Comparison of ENCODE assay signal across 8 cellular contexts in the genomic region with DNA sequence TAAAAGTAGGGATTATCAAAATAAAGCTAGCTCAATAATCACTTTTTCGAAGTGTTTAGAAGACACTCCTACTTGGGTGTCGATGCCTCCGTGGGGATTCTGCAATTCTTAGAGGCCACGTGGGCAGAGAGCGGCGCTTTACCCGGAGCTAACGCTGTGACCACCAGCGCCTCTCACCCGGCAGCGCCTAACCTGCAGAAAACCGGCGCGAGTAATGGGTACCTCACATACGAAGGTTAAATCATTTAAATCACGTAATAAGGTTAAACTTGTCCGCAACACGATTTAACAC. TPM values are rescaled to one million over a fixed set of nuclear protein-coding genes. Genes with fewer than 3 reads are reported as not detected.
A peak's percentile ranks its signal among the peaks of the same experiment; 100 is the strongest.
DNase-seq lines count a peak whose midpoint lies in the region; ATAC-seq, FAIRE-seq and TF ChIP-seq lines count a peak whose summit lies in the region.

No MANE protein-coding gene starts in this region.

- H3K79me1 ChIP-seq in mesenchymal stem cell (replicated peaks; ENCODE audit: low read length, poor library complexity, severe bottlenecking), result peaks cover 8% of the 10 kb centered on the region

- H2BK12ac ChIP-seq in mesenchymal stem cell (ENCODE audit: low read length in 2 of 2), result peak overlapping the region in 1 of 2 experiments; percentile 25

- TF ChIP-seq CTCF in A549 (IDR thresholded peaks at IDR 0.05), result no peak

- WGBS in A549 (ENCODE audit: missing lambda C conversion rate), result 2% methylated on average over 18 of the region's 18 CpGs
- WGBS in mesenchymal stem cell, result under 1% methylated on average over 18 of the region's 18 CpGs

- no peak for TF ChIP-seq EP300 in A549 (IDR thresholded peaks at IDR 0.05)

- no peak for TF ChIP-seq RAD21 in A549 (conservative IDR thresholded peaks at IDR 0.05 in 1 of 2, IDR thresholded peaks at IDR 0.05 in 1 of 2)

- FAIRE-seq in A549 (lab: Jason Lieb, UNC), result no peak

- CTCF ChIA-PET in A549 (lab: Yijun Ruan, JAX), result interaction anchor here (0.6 kb wide), 1 partner anchor 29 kb away, joined by 3 read pairs; no protein-coding TSS in a partner anchor

- peak overlapping the region; percentile 97 to 99 for H3K18ac ChIP-seq in mesenchymal stem cell (ENCODE audit: low read depth in 1 of 2, low read length in 2 of 2)

- peak; percentile 69 to 74 for ATAC-seq in A549
- peak; percentile 49 for ATAC-seq in GM18511 (IDR thresholded peaks at IDR 0.05; ENCODE audit: unreplicated experiment)
- ATAC-seq in HG03103 (IDR thresholded peaks at IDR 0.05; ENCODE audit: low read depth, unreplicated experiment), result peak; percentile 31

- H2AK5ac ChIP-seq in mesenchymal stem cell (ENCODE audit: low read length, severe bottlenecking), result peak overlapping the region; percentile 99

- H3K4ac ChIP-seq in mesenchymal stem cell (ENCODE audit: low read depth in 1 of 2, low read length in 2 of 2), result peak overlapping the region; percentile 87 to 97

- H3K9me3 ChIP-seq in A549 (no peaks in the 10 kb centered on the region), mesenchymal stem cell (ENCODE audit: control insufficient read depth, low read length) (no peaks in the 10 kb centered on the region)

- POLR2A ChIA-PET in A549 (lab: Yijun Ruan, JAX), result interaction anchor here (0.6 to 4.2 kb wide), 5 partner anchors 8 to 170 kb away, joined by 6 to 48 read pairs (median 13); a partner anchor contains a TSS

- peak overlapping the region; percentile 11 for H2AFZ ChIP-seq in mesenchymal stem cell (ENCODE audit: low read depth, low read length)

- H3K36me3 ChIP-seq in mesenchymal stem cell (ENCODE audit: control insufficient read depth in 1 of 2, insufficient read depth in 2 of 2, low read depth in 1 of 2, low read length in 2 of 2), result peaks cover 9 to 51% of the 10 kb centered on the region in 2 experiments

- no peaks in the 10 kb centered on the region for H3K27me3 ChIP-seq in mesenchymal stem cell (ENCODE audit: control insufficient read depth in 1 of 2, insufficient read depth in 1 of 2, low read length in 2 of 2)

- H3K4me1 ChIP-seq in A549 (peaks cover 52% of the 10 kb centered on the region), mesenchymal stem cell (ENCODE audit: control insufficient read depth, insufficient read depth, low read depth, low read length) (peaks cover 10% of the 10 kb centered on the region)

- no peak for TF ChIP-seq POLR2A in A549 (IDR thresholded peaks at IDR 0.05; ENCODE audit: low read length)

- peak overlapping the region; percentile 100 for H3K9ac ChIP-seq in mesenchymal stem cell (ENCODE audit: low read length)

- H3K4me2 ChIP-seq in A549 (peak overlapping the region; percentile 90), mesenchymal stem cell (ENCODE audit: low read length, poor library complexity, severe bottlenecking) (peak overlapping the region; percentile 47)

- H4K91ac ChIP-seq in mesenchymal stem cell (ENCODE audit: low read length), result peak overlapping the region; percentile 98

- no peak overlapping the region for H2BK5ac ChIP-seq in mesenchymal stem cell (ENCODE audit: low read depth, low read length, poor library complexity, severe bottlenecking)

- peak overlapping the region; percentile 85 for H2BK120ac ChIP-seq in mesenchymal stem cell (ENCODE audit: low read depth, low read length)

- H2BK15ac ChIP-seq in mesenchymal stem cell (ENCODE audit: low read depth, poor library complexity, severe bottlenecking), result peak overlapping the region; percentile 52

- H3K23ac ChIP-seq in mesenchymal stem cell (ENCODE audit: low read length in 2 of 2), result no peak overlapping the region

- H3K14ac ChIP-seq in mesenchymal stem cell (ENCODE audit: low read length in 2 of 2), result peak overlapping the region; percentile 74 to 97

- H3K4me3 ChIP-seq in A549, result peak overlapping the region; percentile 90
- peak overlapping the region; percentile 97 to 99 for H3K4me3 ChIP-seq in mesenchymal stem cell (ENCODE audit: insufficient read depth in 1 of 2, low read depth in 1 of 2, low read length in 2 of 2)

- H3K27ac ChIP-seq in A549 (peak overlapping the region; percentile 92 to 98), mesenchymal stem cell (ENCODE audit: low read length, poor library complexity, severe bottlenecking) (peak overlapping the region; percentile 99)

- DNase-seq in A549 (ENCODE audit: low read depth in 1 of 2, low spot score in 1 of 2) (peak; percentile 35 to 70), NCI-H446 (lab: John Stamatoyannopoulos, UW) (peak; percentile 53 to 73), ecto neural progenitor cell (ENCODE audit: low spot score) (peak; percentile 59), mesenchymal stem cell (peak; percentile 78)
- DNase-seq in activated CD4-positive, alpha-beta T cell treated with anti-CD3 and anti-CD28 coated beads, Interleukin-2, amount 50 U/mL, for 1 hour, result peak; percentile 59
- DNase-seq in stimulated activated CD8-positive, alpha-beta memory T cell treated with anti-CD3 and anti-CD28 coated beads, Interleukin-4, amount 100 ng/mL, for 24 hours (ENCODE audit: low read depth), result peak; percentile 38

- peak overlapping the region; percentile 89 for H4K8ac ChIP-seq in mesenchymal stem cell (ENCODE audit: low read length)

TF ChIP-seq in A549, 52 proteins besides CTCF, POLR2A, EP300 and RAD21:
- TF ChIP-seq, protein P1, sequence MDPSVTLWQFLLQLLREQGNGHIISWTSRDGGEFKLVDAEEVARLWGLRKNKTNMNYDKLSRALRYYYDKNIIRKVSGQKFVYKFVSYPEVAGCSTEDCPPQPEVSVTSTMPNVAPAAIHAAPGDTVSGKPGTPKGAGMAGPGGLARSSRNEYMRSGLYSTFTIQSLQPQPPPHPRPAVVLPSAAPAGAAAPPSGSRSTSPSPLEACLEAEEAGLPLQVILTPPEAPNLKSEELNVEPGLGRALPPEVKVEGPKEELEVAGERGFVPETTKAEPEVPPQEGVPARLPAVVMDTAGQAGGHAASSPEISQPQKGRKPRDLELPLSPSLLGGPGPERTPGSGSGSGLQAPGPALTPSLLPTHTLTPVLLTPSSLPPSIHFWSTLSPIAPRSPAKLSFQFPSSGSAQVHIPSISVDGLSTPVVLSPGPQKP (IDR thresholded peaks at IDR 0.05; ENCODE audit: low read depth, low read length), result no peak
- TF ChIP-seq CHD2 (IDR thresholded peaks at IDR 0.05; ENCODE audit: low read length, partially characterized antibody) (no peak), JUN (IDR thresholded peaks at IDR 0.05) (no peak), MAFK (IDR thresholded peaks at IDR 0.05; ENCODE audit: partially characterized antibody) (no peak), MYC (IDR thresholded peaks at IDR 0.05; ENCODE audit: borderline replicate concordance, low read length) (peak; percentile 79), PHF8 (IDR thresholded peaks at IDR 0.05; ENCODE audit: borderline replicate concordance, low read depth) (no peak), TP53 (CRISPR knock-in tag; IDR thresholded peaks at IDR 0.05) (no peak), CEBPB (IDR thresholded peaks at IDR 0.05) (0 out of 4 replicates have a peak, but pooled peaks of 1 of the 2 experiments have one; percentile 13), NR3C1 (IDR thresholded peaks at IDR 0.05) (no peak), EHF (CRISPR knock-in tag; IDR thresholded peaks at IDR 0.05) (no peak), HOXB13 (CRISPR knock-in tag; IDR thresholded peaks at IDR 0.05; ENCODE audit: low read depth) (no peak), CBX8 (IDR thresholded peaks at IDR 0.05) (no peak)
- TF ChIP-seq, protein P2, sequence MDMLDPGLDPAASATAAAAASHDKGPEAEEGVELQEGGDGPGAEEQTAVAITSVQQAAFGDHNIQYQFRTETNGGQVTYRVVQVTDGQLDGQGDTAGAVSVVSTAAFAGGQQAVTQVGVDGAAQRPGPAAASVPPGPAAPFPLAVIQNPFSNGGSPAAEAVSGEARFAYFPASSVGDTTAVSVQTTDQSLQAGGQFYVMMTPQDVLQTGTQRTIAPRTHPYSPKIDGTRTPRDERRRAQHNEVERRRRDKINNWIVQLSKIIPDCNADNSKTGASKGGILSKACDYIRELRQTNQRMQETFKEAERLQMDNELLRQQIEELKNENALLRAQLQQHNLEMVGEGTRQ (IDR thresholded peaks at IDR 0.05), result peak; percentile 72
- TF ChIP-seq, protein P3, sequence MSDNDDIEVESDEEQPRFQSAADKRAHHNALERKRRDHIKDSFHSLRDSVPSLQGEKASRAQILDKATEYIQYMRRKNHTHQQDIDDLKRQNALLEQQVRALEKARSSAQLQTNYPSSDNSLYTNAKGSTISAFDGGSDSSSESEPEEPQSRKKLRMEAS (IDR thresholded peaks at IDR 0.05), result peak; percentile 91

RNA-seq across cellular contexts. Expression of a gene that starts 0.5 kb away (rescaled TPM):
- polyA plus RNA-seq in A549 (2011; rRNA removed) (132 and 218 TPM in 2 replicates), A549 (2017; fragmentation: RNase III; extraction: RNeasy Plus Mini Kit Qiagen cat#74134 plus additional on column Dnase treatment) (116 to 142 TPM (median 123 TPM) in 3 replicates)
- 35.5 and 46.4 TPM in 2 replicates for polyA plus RNA-seq in A549 (2012; cell fraction: cytosol; rRNA removed)
- 43.5 and 100 TPM in 2 replicates for polyA plus RNA-seq in A549 (2012; cell fraction: nucleus; rRNA removed)
- 41.9 and 55.4 TPM in 2 replicates for polyA minus RNA-seq in A549 (2011; rRNA and poly(A)+ RNA removed)
- polyA plus RNA-seq in mesenchymal stem cell (2013, experiment 1 of 2), result 117 TPM
- polyA plus RNA-seq in mesenchymal stem cell (2013, experiment 2 of 2), result 120 TPM

RNA-seq across cellular contexts. Expression of a gene that starts 0.7 kb away (rescaled TPM):
- polyA plus RNA-seq in A549 (2011; rRNA removed) (26.8 and 27.6 TPM in 2 replicates), A549 (2017; fragmentation: RNase III; extraction: RNeasy Plus Mini Kit Qiagen cat#74134 plus additional on column Dnase treatment) (12.3 to 12.7 TPM (median 12.4 TPM) in 3 replicates)
- polyA plus RNA-seq in A549 (2012; cell fraction: cytosol; rRNA removed), result 3.2 and 4.0 TPM in 2 replicates
- 1.5 and 2.0 TPM in 2 replicates for polyA plus RNA-seq in A549 (2012; cell fraction: nucleus; rRNA removed)
- 4.4 and 4.8 TPM in 2 replicates for polyA minus RNA-seq in A549 (2011; rRNA and poly(A)+ RNA removed)
- polyA plus RNA-seq in mesenchymal stem cell (2013, experiment 1 of 2), result 8.9 TPM
- 9.0 TPM for polyA plus RNA-seq in mesenchymal stem cell (2013, experiment 2 of 2)

RNA-seq across cellular contexts. Expression of a gene that starts 43.3 kb away (rescaled TPM):
- polyA plus RNA-seq in A549 (2011; rRNA removed), result 19.2 and 20.3 TPM in 2 replicates
- 9.1 and 9.5 TPM in 2 replicates for polyA plus RNA-seq in A549 (2012; cell fraction: cytosol; rRNA removed)
- 22.6 and 23.7 TPM in 2 replicates for polyA plus RNA-seq in A549 (2012; cell fraction: nucleus; rRNA removed)
- 16.2 to 16.7 TPM (median 16.6 TPM) in 3 replicates for polyA plus RNA-seq in A549 (2017; fragmentation: RNase III; extraction: RNeasy Plus Mini Kit Qiagen cat#74134 plus additional on column Dnase treatment)
- polyA minus RNA-seq in A549 (2011; rRNA and poly(A)+ RNA removed), result 8.6 and 9.9 TPM in 2 replicates
- 15.4 TPM for polyA plus RNA-seq in mesenchymal stem cell (2013, experiment 1 of 2)
- polyA plus RNA-seq in mesenchymal stem cell (2013, experiment 2 of 2), result 18.2 TPM

Comparison
In these comparisons a context has a peak if more than half of its experiments do, and no peak if none do; other contexts are left out.
1. Peak in every context shown above with its lines: DNase-seq, ATAC-seq, H3K4me3 ChIP-seq and H3K27ac ChIP-seq.